ENCODE assay signal across 18 cellular contexts in genomic region chr5:64323591-64323990, GRCh38.
DNase-seq lines count a peak whose midpoint lies in the region; ATAC-seq and TF ChIP-seq lines count a peak whose summit lies in the region.
"Had no signal": no experiment of that assay in that cellular context is flagged by ENCODE, and none has a peak within 500 bp of the region (broad histone marks: within the 10 kb centered on the region; RNA-seq: fewer than 3 reads in every experiment).

No MANE protein-coding gene starts in this region.

- 0 out of 2 replicates have a peak overlapping the region, but pooled peaks have one; percentile 58 for H2AFZ ChIP-seq in PC-9

- ATAC-seq in GM21423 (IDR thresholded peaks at IDR 0.05; ENCODE audit: unreplicated experiment): no peak
- ATAC-seq in GM19463 (IDR thresholded peaks at IDR 0.05; ENCODE audit: unreplicated experiment): no peak
- ATAC-seq: A549; CD8-positive, alpha-beta T cell had no signal

- H3F3A ChIP-seq in PC-9 (ENCODE audit: insufficient read depth, low read depth): no peaks in the 10 kb centered on the region

- DNase-seq in NCI-H82 (lab: John Stamatoyannopoulos, UW) (peak; percentile 53), NCI-H82 treated with DMSO at 0.1 percent for 48 hours (lab: John Stamatoyannopoulos, UW; ENCODE audit: unreplicated experiment) (no peak), NCI-H524 (lab: John Stamatoyannopoulos, UW) (peak; percentile 55 to 86), PC-9 (no peak), NCI-H526 treated with DMSO at 0.1 percent for 48 hours (lab: John Stamatoyannopoulos, UW) (no peak)
- DNase-seq: AML-193; Caco-2; Calu3; CD4-positive, alpha-beta T cell; CD8-positive, alpha-beta T cell; DMS79 treated with DMSO at 0.1 percent for 48 hours; GF-D8 had no signal

- H3K36me3 ChIP-seq in PC-9 (ENCODE audit: low read depth): no peaks in the 10 kb centered on the region
- H3K36me3 ChIP-seq: BLaER1 treated with 17β-estradiol and CSF1 and Interleukin-3, amounts not matched to agents 10 nM and 100 nM had no signal

- POLR2A ChIA-PET in PC-9 (lab: Charles Lee; ENCODE audit: unreplicated experiment): no interaction called here

- no peak overlapping the region for H3K4me3 ChIP-seq in PC-9
- H3K4me3 ChIP-seq: A549; BLaER1 treated with 17β-estradiol and CSF1 and Interleukin-3, amounts not matched to agents 10 nM and 100 nM had no signal

- CTCF ChIA-PET in PC-9 (lab: Charles Lee): no interaction called here

- no TSS peak for BruUV-seq in PC-9 (replicated peaks; lab: Mats Ljungman, UMichigan)

- H3K79me2 ChIP-seq in PC-9 (ENCODE audit: low read depth): no peaks in the 10 kb centered on the region

- H3K4me1 ChIP-seq in PC-9 (replicated peaks; ENCODE audit: insufficient read depth): no peaks in the 10 kb centered on the region
- H3K4me1 ChIP-seq: A549; BLaER1 treated with 17β-estradiol and CSF1 and Interleukin-3, amounts not matched to agents 10 nM and 100 nM; Caco-2 had no signal

- intact Hi-C loops in PC-9 (cut with micrococcal nuclease; ENCODE audit: unreplicated experiment): no loop called here

- H3K4me2 ChIP-seq in PC-9: no peak overlapping the region
- H3K4me2 ChIP-seq: A549; BLaER1 treated with 17β-estradiol and CSF1 and Interleukin-3, amounts not matched to agents 10 nM and 100 nM had no signal

- H3K27ac ChIP-seq in PC-9: no peak overlapping the region
- H3K27ac ChIP-seq: 22Rv1; A549; BLaER1 treated with 17β-estradiol and CSF1 and Interleukin-3, amounts not matched to agents 10 nM and 100 nM; C4-2B had no signal

- H3K9me2 ChIP-seq in PC-9 (ENCODE audit: insufficient read depth): no peaks in the 10 kb centered on the region

- H3K27me3 ChIP-seq in PC-9 (ENCODE audit: insufficient read depth, low read depth): no peaks in the 10 kb centered on the region
- H3K27me3 ChIP-seq: BLaER1 treated with 17β-estradiol and CSF1 and Interleukin-3, amounts not matched to agents 10 nM and 100 nM had no signal

- H4K20me1 ChIP-seq in PC-9 (ENCODE audit: insufficient read depth): no peaks in the 10 kb centered on the region
- H4K20me1 ChIP-seq: BLaER1 treated with 17β-estradiol and CSF1 and Interleukin-3, amounts not matched to agents 10 nM and 100 nM had no signal

- no peak for TF ChIP-seq CTCF in PC-9 (conservative IDR thresholded peaks at IDR 0.05)

- H3K9me3 ChIP-seq in PC-9 (ENCODE audit: insufficient read depth, low read depth): no peaks in the 10 kb centered on the region
- H3K9me3 ChIP-seq: A549; BLaER1 treated with 17β-estradiol and CSF1 and Interleukin-3, amounts not matched to agents 10 nM and 100 nM; Caco-2 had no signal

Comparison
In these comparisons a context has a peak if more than half of its experiments do, and no peak if none do; other contexts are left out.
1. DNase-seq: peak in NCI-H82 (single experiment) and NCI-H524 (2 of 2); none in NCI-H82 treated with DMSO at 0.1 percent for 48 hours (single experiment), PC-9 (0 of 2) and NCI-H526 treated with DMSO at 0.1 percent for 48 hours (single experiment).